ENCODE assay signal across 7 cellular contexts in genomic region chr1:246003442-246003730, GRCh38.
"Had no signal": no experiment of that assay in that cellular context is flagged by ENCODE, and none has a peak within 500 bp of the region (broad histone marks: within the 10 kb centered on the region; RNA-seq: fewer than 3 reads in every experiment).

No MANE protein-coding gene starts in this region.

- H3K4me3 ChIP-seq: lower lobe of right lung, prostate gland, tibial nerve had no signal

- H3K36me3 Mint-ChIP-seq: activated naive CD8-positive, alpha-beta T cell treated with anti-CD3 and anti-CD28 coated beads for 36 hours had no signal

- H3K9me3 Mint-ChIP-seq: activated naive CD8-positive, alpha-beta T cell treated with anti-CD3 and anti-CD28 coated beads for 36 hours; activated T-helper 17 cell treated with anti-CD3 and anti-CD28 coated beads, Interleukin-2, amount 50 U/mL, for 72 hours; neural crest cell had no signal

- H3K27ac Mint-ChIP-seq: activated naive CD8-positive, alpha-beta T cell treated with anti-CD3 and anti-CD28 coated beads for 36 hours; activated T-helper 17 cell treated with anti-CD3 and anti-CD28 coated beads, Interleukin-2, amount 50 U/mL, for 72 hours had no signal

- H3K9me3 ChIP-seq: lower lobe of right lung, prostate gland, tibial nerve had no signal

- H3K4me3 Mint-ChIP-seq: activated naive CD8-positive, alpha-beta T cell treated with anti-CD3 and anti-CD28 coated beads for 36 hours; activated T-helper 17 cell treated with anti-CD3 and anti-CD28 coated beads, Interleukin-2, amount 50 U/mL, for 72 hours; neural crest cell had no signal

- H3K4me1 ChIP-seq: lower lobe of right lung had no signal

- H3K27ac ChIP-seq: epithelial cell of prostate, lower lobe of right lung, prostate gland, tibial nerve had no signal

- H3K4me1 Mint-ChIP-seq: activated naive CD8-positive, alpha-beta T cell treated with anti-CD3 and anti-CD28 coated beads for 36 hours; activated T-helper 17 cell treated with anti-CD3 and anti-CD28 coated beads, Interleukin-2, amount 50 U/mL, for 72 hours had no signal

- H3K36me3 ChIP-seq: lower lobe of right lung, prostate gland, tibial nerve had no signal

- H3K27me3 ChIP-seq: tibial nerve had no signal

- H3K27me3 Mint-ChIP-seq: activated naive CD8-positive, alpha-beta T cell treated with anti-CD3 and anti-CD28 coated beads for 36 hours; activated T-helper 17 cell treated with anti-CD3 and anti-CD28 coated beads, Interleukin-2, amount 50 U/mL, for 72 hours had no signal
